ENCODE assay signal across 10 cellular contexts in the genomic region with DNA sequence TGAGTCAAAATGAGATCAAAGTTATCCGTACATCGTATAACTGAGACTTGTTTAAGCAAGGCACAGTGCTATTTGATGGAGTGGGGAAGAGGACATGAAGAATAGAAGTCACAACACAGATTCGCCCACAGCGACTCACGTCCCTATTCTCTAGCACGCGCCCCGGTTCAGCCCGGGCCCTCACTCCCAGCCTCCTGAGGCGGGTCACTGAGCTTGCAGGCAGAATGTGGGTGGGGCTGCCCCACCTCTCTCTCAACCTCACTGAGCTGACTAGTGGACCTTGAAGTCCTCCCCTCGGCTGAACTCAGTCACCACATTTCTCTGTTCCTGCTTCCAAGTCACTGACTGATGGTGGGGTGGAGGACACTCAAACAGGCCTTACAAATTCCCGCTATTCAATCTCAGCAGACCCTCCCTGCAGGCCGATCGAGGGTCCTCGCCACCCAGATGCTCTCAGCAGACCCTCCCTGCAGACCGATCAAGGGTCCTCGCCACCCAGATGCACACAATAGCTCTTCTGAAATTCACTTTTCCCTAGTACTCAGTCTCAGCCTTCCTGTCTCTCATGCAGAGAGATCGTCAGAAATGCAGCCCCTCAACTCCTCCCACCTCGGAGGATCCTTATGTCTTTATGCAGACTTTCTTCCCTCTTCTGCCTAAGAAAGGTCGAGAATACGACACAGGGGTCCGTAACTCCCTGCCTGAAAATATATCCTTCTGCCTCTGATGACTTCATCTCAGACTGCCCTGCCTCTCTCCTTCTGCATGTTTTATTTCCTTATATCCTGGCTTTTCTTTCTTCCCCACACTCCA. TPM values are rescaled to one million over a fixed set of nuclear protein-coding genes. Genes with fewer than 3 reads are reported as not detected.
DNase-seq lines count a peak whose midpoint lies in the region; ATAC-seq lines count a peak whose summit lies in the region.
"Had no signal": no experiment of that assay in that cellular context is flagged by ENCODE, and none has a peak within 500 bp of the region (broad histone marks: within the 10 kb centered on the region; RNA-seq: fewer than 3 reads in every experiment).

No MANE protein-coding gene starts in this region.

- intact Hi-C loops in activated CD4-positive, alpha-beta T cell treated with anti-CD3 and anti-CD28 coated beads for 36 hours (cut with DNase I, micrococcal nuclease) = no loop called here
- intact Hi-C loops in left ventricle myocardium superior (cut with micrococcal nuclease) = no loop called here

- CTCF ChIA-PET in activated CD4-positive, alpha-beta T cell treated with anti-CD3 and anti-CD28 coated beads for 36 hours (lab: Charles Lee) = interaction anchor here (0.6 kb wide), 1 partner anchor 525 kb away, joined by 4 read pairs; no protein-coding TSS in a partner anchor

- H3K4me3 Mint-ChIP-seq in activated CD4-positive, alpha-beta T cell treated with anti-CD3 and anti-CD28 coated beads for 36 hours = no peak overlapping the region
- H3K4me3 Mint-ChIP-seq: activated CD8-positive, alpha-beta memory T cell treated with anti-CD3 and anti-CD28 coated beads, Interleukin-2, amount 10 ng/mL, durations not matched to agents 7 days and 5 days had no signal

- DNase-seq in kidney glomerular epithelial cell (lab: John Stamatoyannopoulos, UW) (peak; percentile 45), left ventricle myocardium superior (no peak), UCSD-AML1 (lab: John Stamatoyannopoulos, UW; ENCODE audit: unreplicated experiment) (no peak)
- DNase-seq in activated naive CD4-positive, alpha-beta T cell treated with Interleukin-2 at 50 U/mL for 16 hours = no peak
- no peak for DNase-seq in activated CD4-positive, alpha-beta T cell treated with anti-CD3 and anti-CD28 coated beads for 36 hours
- DNase-seq: activated CD8-positive, alpha-beta memory T cell treated with anti-CD3 and anti-CD28 coated beads, Interleukin-2, amount 10 ng/mL, durations not matched to agents 7 days and 5 days; DND-41 had no signal

- no peak overlapping the region for H3K27ac Mint-ChIP-seq in activated CD4-positive, alpha-beta T cell treated with anti-CD3 and anti-CD28 coated beads for 36 hours
- H3K27ac Mint-ChIP-seq: activated CD8-positive, alpha-beta memory T cell treated with anti-CD3 and anti-CD28 coated beads, Interleukin-2, amount 10 ng/mL, durations not matched to agents 7 days and 5 days had no signal

- POLR2A ChIA-PET in activated CD4-positive, alpha-beta T cell treated with anti-CD3 and anti-CD28 coated beads for 36 hours (lab: Charles Lee) = no interaction called here

- no peaks in the 10 kb centered on the region for H3K36me3 Mint-ChIP-seq in activated CD4-positive, alpha-beta T cell treated with anti-CD3 and anti-CD28 coated beads for 36 hours (ENCODE audit: low read depth)
- H3K36me3 Mint-ChIP-seq: activated CD8-positive, alpha-beta memory T cell treated with anti-CD3 and anti-CD28 coated beads, Interleukin-2, amount 10 ng/mL, durations not matched to agents 7 days and 5 days had no signal

- H3K27me3 Mint-ChIP-seq in activated CD4-positive, alpha-beta T cell treated with anti-CD3 and anti-CD28 coated beads for 36 hours = peaks cover 11% of the 10 kb centered on the region

- H3K4me1 Mint-ChIP-seq in activated CD4-positive, alpha-beta T cell treated with anti-CD3 and anti-CD28 coated beads for 36 hours = peaks cover 3% of the 10 kb centered on the region

- ATAC-seq in GM18498 (IDR thresholded peaks at IDR 0.05; ENCODE audit: unreplicated experiment) (peak; percentile 98), GM21526 (IDR thresholded peaks at IDR 0.05; ENCODE audit: low FRiP score, unreplicated experiment) (peak; percentile 97), HG03378 (IDR thresholded peaks at IDR 0.05; ENCODE audit: unreplicated experiment) (peak; percentile 98), left ventricle myocardium superior (no peak)
- no peak for ATAC-seq in activated CD4-positive, alpha-beta T cell treated with anti-CD3 and anti-CD28 coated beads for 36 hours
- ATAC-seq: activated CD8-positive, alpha-beta memory T cell treated with anti-CD3 and anti-CD28 coated beads, Interleukin-2, amount 10 ng/mL, durations not matched to agents 7 days and 5 days had no signal

- no peaks in the 10 kb centered on the region for H3K9me3 Mint-ChIP-seq in activated CD4-positive, alpha-beta T cell treated with anti-CD3 and anti-CD28 coated beads for 36 hours (ENCODE audit: low read depth)

RNA-seq across cellular contexts. Expression of gene GLDC, which starts 12.8 kb away (rescaled TPM):
- 1 to 10 TPM in 1 of 2 experiments, under 1 TPM in 1; 0.95 to 1.8 TPM for total RNA-seq in activated CD4-positive, alpha-beta T cell treated with anti-CD3 and anti-CD28 coated beads for 36 hours
- not detected for total RNA-seq in left ventricle myocardium superior

Comparison
In these comparisons a context has a peak if more than half of its experiments do, and no peak if none do; other contexts are left out.
1. ATAC-seq: peak in GM18498 (single experiment), GM21526 (single experiment) and HG03378 (single experiment); none in activated CD4-positive, alpha-beta T cell treated with anti-CD3 and anti-CD28 coated beads for 36 hours (single experiment) and left ventricle myocardium superior (single experiment).